In genomic region chr10:131980321-131980720, GRCh38 we compare ENCODE assay signal across 9 cellular contexts. TPM values are rescaled to one million over a fixed set of nuclear protein-coding genes. Genes with fewer than 3 reads are reported as not detected.
DNase-seq lines count a peak whose midpoint lies in the region; ATAC-seq and TF ChIP-seq lines count a peak whose summit lies in the region.
"Had no signal": no experiment of that assay in that cellular context is flagged by ENCODE, and none has a peak within 500 bp of the region (broad histone marks: within the 10 kb centered on the region; RNA-seq: fewer than 3 reads in every experiment).

No MANE protein-coding gene starts in this region.

- H2BK5ac ChIP-seq in mesendoderm (ENCODE audit: low read length), result no peak overlapping the region

- H3K9ac ChIP-seq in mesendoderm (ENCODE audit: low read length), result peak overlapping the region; percentile 58

- H3K79me2 ChIP-seq in mesendoderm (ENCODE audit: control insufficient read depth, insufficient read depth, low read length), result no peaks in the 10 kb centered on the region

- ATAC-seq in heart right ventricle (no peak), Right ventricle myocardium inferior (no peak)

- H3K4me1 ChIP-seq in heart right ventricle (peaks cover 4 to 47% (median 42%) of the 10 kb centered on the region in 9 donors), mesendoderm (ENCODE audit: control insufficient read depth, low read depth, low read length) (peaks cover 9% of the 10 kb centered on the region), uterus (peaks cover 0 to 14% of the 10 kb centered on the region in 2 donors)

- H3K4me2 ChIP-seq in mesendoderm (ENCODE audit: low read length), result no peak overlapping the region

- H4K5ac ChIP-seq in mesendoderm (ENCODE audit: low read length), result no peak overlapping the region

- peaks cover 0 to 24% (median 0%) of the 10 kb centered on the region in 7 donors for H3K27me3 ChIP-seq in heart right ventricle
- H3K27me3 ChIP-seq in brain microvascular endothelial cell (replicated peaks), result no peaks in the 10 kb centered on the region
- H3K27me3 ChIP-seq in mesendoderm (ENCODE audit: insufficient read depth, low read length, poor library complexity), result peaks cover 18% of the 10 kb centered on the region
- no peaks in the 10 kb centered on the region for H3K27me3 ChIP-seq in uterus
- H3K27me3 ChIP-seq: thyroid gland had no signal

- no peak overlapping the region for H2AK5ac ChIP-seq in mesendoderm (ENCODE audit: low read length)

- H3K23ac ChIP-seq in mesendoderm (ENCODE audit: low read length), result no peak overlapping the region

- in situ Hi-C loops in brain microvascular endothelial cell (cut with HindIII; ENCODE audit: low pct_ligation_motif_present, low sequenced_read_pairs), result no loop called here

- WGBS in heart right ventricle, 2 donors, result 78 to 82% methylated on average over 8 of the region's 8 CpGs
- no CpG with 5 or more reads among the region's 8 CpGs for WGBS in mesendoderm (ENCODE audit: extremely low coverage, insufficient coverage, low lambda C conversion rate)

- no peak overlapping the region for H4K8ac ChIP-seq in mesendoderm (ENCODE audit: low read depth, low read length)

- no peak for TF ChIP-seq POLR2A in uterus (IDR thresholded peaks at IDR 0.05)

- intact Hi-C loops in heart right ventricle (cut with DNase I) (loop anchor here in 4 of 10 donors (5.0 kb wide), 3 partner anchors 42 to 83 kb away; partner anchors contain the start of gene PPP2R2D (in 1 of the 4)), Right ventricle myocardium inferior (cut with DNase I) (loop anchor here (5.0 kb wide), 2 partner anchors 42 to 78 kb away; partner anchors contain the start of gene PPP2R2D), uterus (cut with DNase I; ENCODE audit: low total_unique reads) (no loop called here)

- H3K18ac ChIP-seq in mesendoderm (ENCODE audit: low read length), result no peak overlapping the region

- H3K27ac ChIP-seq in heart right ventricle, result peak overlapping the region in 9 of 10 donors; percentile 49 to 91 (median 81)
- no peak overlapping the region for H3K27ac ChIP-seq in brain microvascular endothelial cell
- no peak overlapping the region for H3K27ac ChIP-seq in mesendoderm (ENCODE audit: low read depth, low read length)
- no peak overlapping the region for H3K27ac ChIP-seq in uterus
- H3K27ac ChIP-seq: thyroid gland had no signal

- H3K79me1 ChIP-seq in mesendoderm (ENCODE audit: low read length), result peaks cover 2% of the 10 kb centered on the region

- H3K9me3 ChIP-seq in heart right ventricle, result no peaks in the 10 kb centered on the region
- H3K9me3 ChIP-seq in uterus, result no peaks in the 10 kb centered on the region
- H3K9me3 ChIP-seq: thyroid gland had no signal

- TF ChIP-seq CTCF in heart right ventricle (IDR thresholded peaks at IDR 0.05), result no peak
- TF ChIP-seq CTCF in brain microvascular endothelial cell (IDR thresholded peaks at IDR 0.05; ENCODE audit: low read depth, low read length, missing control alignments), result no peak
- TF ChIP-seq CTCF in uterus (IDR thresholded peaks at IDR 0.05), result no peak
- TF ChIP-seq CTCF in GM10266 (IDR thresholded peaks at IDR 0.05; ENCODE audit: control insufficient read depth, insufficient read depth, low read depth, missing control alignments), result no peak

- H3K4me3 ChIP-seq in heart right ventricle (peak overlapping the region; percentile 24 to 99 (median 90)), brain microvascular endothelial cell (ENCODE audit: low read depth, low read length) (peak overlapping the region; percentile 47), mesendoderm (ENCODE audit: low read length) (no peak overlapping the region), uterus (peak overlapping the region; percentile 64 to 83)

- peak overlapping the region; percentile 49 for H3K4ac ChIP-seq in mesendoderm (ENCODE audit: low read depth, low read length)

- no peak overlapping the region for H2BK15ac ChIP-seq in mesendoderm (replicated peaks; ENCODE audit: low read depth)

- H3K36me3 ChIP-seq in heart right ventricle (peaks cover 0 to 5% (median 0%) of the 10 kb centered on the region in 9 donors), brain microvascular endothelial cell (replicated peaks) (no peaks in the 10 kb centered on the region), mesendoderm (ENCODE audit: control insufficient read depth, insufficient read depth, low read length) (no peaks in the 10 kb centered on the region), uterus (no peaks in the 10 kb centered on the region)
- H3K36me3 ChIP-seq: thyroid gland had no signal

- no peak overlapping the region for H2BK120ac ChIP-seq in mesendoderm (ENCODE audit: low read depth, low read length)

- DNase-seq in heart right ventricle (no peak), Right ventricle myocardium inferior (ENCODE audit: missing footprints) (no peak), brain microvascular endothelial cell (no peak), mesendoderm (no peak), uterus (no peak), GDM1 (lab: John Stamatoyannopoulos, UW) (no peak), GM10266 (ENCODE audit: extremely low spot score) (no peak)
- no peak for DNase-seq in stimulated activated CD4-positive, alpha-beta T cell treated with anti-CD3 and anti-CD28 coated beads, Interleukin-1b, Interleukin-23, amount 100 ng/mL, for 48 hours

- H3K56ac ChIP-seq in mesendoderm (ENCODE audit: low read length), result peak overlapping the region; percentile 59

RNA-seq across cellular contexts. Expression of gene BNIP3, which starts 1.4 kb away (rescaled TPM):
- total RNA-seq in heart right ventricle, result 100 to 1,000 TPM; 111 to 211 (median 159) TPM
- polyA plus RNA-seq in heart right ventricle, result 10 to 100 TPM; 34.6 to 80.5 TPM
- 157 TPM for total RNA-seq in Right ventricle myocardium inferior
- polyA plus RNA-seq in mesendoderm (2013, experiment 1 of 2), result 10.7 TPM
- polyA plus RNA-seq in mesendoderm (2013, experiment 2 of 2), result 10.4 TPM
- 100 to 1,000 TPM in 1 of 4 donors, 10 to 100 TPM in 3; 17.1 to 122 (median 31.6) TPM for total RNA-seq in uterus

Comparison
In these comparisons a context has a peak if more than half of its experiments do, and no peak if none do; other contexts are left out.
1. H3K27ac ChIP-seq: peak in heart right ventricle (9 of 10); none in brain microvascular endothelial cell (single experiment), mesendoderm (single experiment) and uterus (0 of 2).